ENCODE assay signal across 22 cellular contexts in genomic region chr2:85283641-85284040, GRCh38.
"Had no signal": no experiment of that assay in that cellular context is flagged by ENCODE, and none has a peak within 500 bp of the region (broad histone marks: within the 10 kb centered on the region; RNA-seq: fewer than 3 reads in every experiment).

No MANE protein-coding gene starts in this region.

- H3K27ac ChIP-seq: pancreas, right lobe of liver, suprapubic skin, transverse colon, upper lobe of right lung, uterus had no signal

- H3K9me3 ChIP-seq: pancreas, right lobe of liver, suprapubic skin, transverse colon, upper lobe of right lung, uterus had no signal

- H3K36me3 Mint-ChIP-seq: memory B cell; naive thymus-derived CD4-positive, alpha-beta T cell had no signal

- H3K4me1 ChIP-seq: pancreas, right lobe of liver, uterus had no signal

- ATAC-seq: effector memory CD8-positive, alpha-beta T cell; left ventricle myocardium superior; naive thymus-derived CD4-positive, alpha-beta T cell; pancreas; right lobe of liver; stimulated activated naive CD8-positive, alpha-beta T cell treated with anti-CD3 and anti-CD28 coated beads, Interleukin-15, amount 100 ng/mL, for 72 hours; upper lobe of right lung had no signal

- H3K36me3 ChIP-seq: pancreas, transverse colon, uterus had no signal

- DNase-seq: cortex of kidney; effector memory CD8-positive, alpha-beta T cell; hypothalamus; left ventricle myocardium superior; naive thymus-derived CD4-positive, alpha-beta T cell; pancreas; retina; right lobe of liver; small intestine; stimulated activated CD4-positive, alpha-beta T cell treated with anti-CD3 and anti-CD28 coated beads, Interleukin-15, amount 100 ng/mL, for 24 hours; stimulated activated CD4-positive, alpha-beta T cell treated with anti-CD3 and anti-CD28 coated beads, Interleukin-4, amount 100 ng/mL, for 1 hour; stimulated activated CD8-positive, alpha-beta memory T cell treated with anti-CD3 and anti-CD28 coated beads, Interleukin-4, amount 100 ng/mL, for 48 hours; stimulated activated naive CD4-positive, alpha-beta T cell; stimulated activated naive CD8-positive, alpha-beta T cell treated with anti-CD3 and anti-CD28 coated beads, Interleukin-15, amount 100 ng/mL, for 72 hours; transverse colon; upper lobe of right lung; uterus had no signal

- H3K27me3 ChIP-seq: pancreas, right lobe of liver, suprapubic skin, transverse colon, upper lobe of right lung, uterus had no signal

- H3K27me3 Mint-ChIP-seq: stimulated activated naive CD8-positive, alpha-beta T cell treated with anti-CD3 and anti-CD28 coated beads, Interleukin-15, amount 100 ng/mL, for 72 hours had no signal

- H3K9me3 Mint-ChIP-seq: effector memory CD8-positive, alpha-beta T cell; memory B cell; mesothelial cell of epicardium; naive thymus-derived CD4-positive, alpha-beta T cell; nephron; stimulated activated naive CD8-positive, alpha-beta T cell treated with anti-CD3 and anti-CD28 coated beads, Interleukin-15, amount 100 ng/mL, for 72 hours had no signal

- H3K4me3 ChIP-seq: lung, pancreas, right lobe of liver, suprapubic skin, transverse colon, upper lobe of right lung, uterus had no signal

- H3K4me3 Mint-ChIP-seq: effector memory CD8-positive, alpha-beta T cell; memory B cell; mesothelial cell of epicardium; naive thymus-derived CD4-positive, alpha-beta T cell; nephron; stimulated activated naive CD8-positive, alpha-beta T cell treated with anti-CD3 and anti-CD28 coated beads, Interleukin-15, amount 100 ng/mL, for 72 hours had no signal

- H3K27ac Mint-ChIP-seq: effector memory CD8-positive, alpha-beta T cell; memory B cell; mesothelial cell of epicardium; naive thymus-derived CD4-positive, alpha-beta T cell had no signal
